ENCODE assay signal across 8 cellular contexts in the genomic region with DNA sequence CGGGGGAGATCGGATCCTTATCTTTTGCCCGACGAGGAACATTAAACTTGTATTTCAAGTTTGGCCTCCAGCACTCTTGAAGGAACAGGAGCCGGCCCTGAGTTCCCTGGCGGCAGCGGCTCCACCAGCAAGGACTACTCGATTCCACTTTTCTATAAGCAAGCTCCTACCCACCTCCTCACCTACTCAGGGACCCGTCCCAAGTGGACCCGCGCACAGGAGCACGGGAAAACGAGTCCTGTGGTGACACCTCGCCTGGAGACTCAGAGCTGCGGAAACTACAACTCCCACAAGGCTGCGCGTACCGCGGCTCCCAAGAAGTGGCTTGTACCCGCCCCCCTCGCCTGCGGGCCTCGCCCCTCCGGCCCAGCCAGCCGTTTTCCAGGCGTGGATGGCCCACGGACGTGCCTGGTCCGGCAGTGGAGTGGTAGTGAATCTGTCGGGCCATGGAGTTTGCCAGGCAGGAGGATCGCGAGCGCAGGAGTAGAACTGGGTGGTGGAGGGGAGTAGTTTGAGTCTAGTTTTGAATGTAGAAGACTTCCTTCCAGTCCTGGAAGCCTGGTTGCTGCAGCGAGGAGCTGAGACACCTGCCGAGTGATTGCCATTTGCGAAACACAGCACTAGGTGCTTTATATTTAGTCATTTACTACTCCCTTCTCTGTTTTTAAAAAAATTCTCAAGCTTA. TPM values are rescaled to one million over a fixed set of nuclear protein-coding genes. Genes with fewer than 3 reads are reported as not detected.
A peak's percentile ranks its signal among the peaks of the same experiment; 100 is the strongest.
DNase-seq lines count a peak whose midpoint lies in the region; ATAC-seq and TF ChIP-seq lines count a peak whose summit lies in the region.

Gene ACP6, minus strand, starts transcription at position 206 of the 685 bp plus-strand sequence. CDS start 476 bp downstream, outside the sequence.

- no peak for TF ChIP-seq CTCF in GM12875 (IDR thresholded peaks at IDR 0.05; ENCODE audit: borderline replicate concordance, insufficient read depth, low read depth, low read length)
- no peak for TF ChIP-seq CTCF in upper lobe of right lung (IDR thresholded peaks at IDR 0.05)

- H3K4me1 ChIP-seq in upper lobe of right lung, result peaks cover 19% of the 10 kb centered on the region

- no peaks in the 10 kb centered on the region for H3K9me3 ChIP-seq in upper lobe of right lung

- DNase-seq in NCI-H1417 treated with DMSO at 0.1 percent for 48 hours (lab: John Stamatoyannopoulos, UW) (peak; percentile 43), amniotic stem cell (lab: John Stamatoyannopoulos, UW) (peak; percentile 82), left cardiac atrium (peak; percentile 96), posterior cingulate gyrus (peak; percentile 89 to 100 (median 97)), upper lobe of right lung (peak; percentile 98)

- H3K27ac ChIP-seq in upper lobe of right lung, result peak within 1 kb of the TSS; percentile 85

- ATAC-seq in HG02798 (IDR thresholded peaks at IDR 0.05; ENCODE audit: poor library complexity, unreplicated experiment) (peak; percentile 98), left cardiac atrium (peak; percentile 99), upper lobe of right lung (peak; percentile 98)

- H3K36me3 ChIP-seq in upper lobe of right lung, result no peaks in the 10 kb centered on the region

- peak within 1 kb of the TSS; percentile 85 for H3K4me3 ChIP-seq in GM12875 (ENCODE audit: low read depth, low read length)
- H3K4me3 ChIP-seq in upper lobe of right lung, result peak within 1 kb of the TSS; percentile 92

- no peaks in the 10 kb centered on the region for H3K27me3 ChIP-seq in upper lobe of right lung

- intact Hi-C loops in T-helper 1 cell treated with Interleukin-12 subunit alpha and Interleukin-12 subunit beta and Interleukin-4 antibody, amounts not matched to agents 30 ng/mL and 1 ng/mL, for 36 hours (cut with micrococcal nuclease), result loop anchor here (1.0 to 2.0 kb wide), 6 partner anchors 22 to 175 kb away; partner anchors contain the start of gene BCL9
- intact Hi-C loops in left cardiac atrium (cut with DNase I), result no loop called here
- intact Hi-C loops in posterior cingulate gyrus (cut with DNase I), result no loop called here
- intact Hi-C loops in upper lobe of right lung (cut with DNase I), result no loop called here

RNA-seq across cellular contexts. Expression of gene ACP6, which starts in this region (rescaled TPM):
- total RNA-seq in T-helper 1 cell treated with Interleukin-12 subunit alpha and Interleukin-12 subunit beta and Interleukin-4 antibody, amounts not matched to agents 30 ng/mL and 1 ng/mL, for 36 hours, result 16.3 and 19.7 TPM in 2 replicates
- total RNA-seq in left cardiac atrium (10 to 100 TPM; 11.8 to 12.9 TPM), upper lobe of right lung (15.8 TPM)

Comparison
In these comparisons a context has a peak if more than half of its experiments do, and no peak if none do; other contexts are left out.
1. Peak in every context shown above with its lines: DNase-seq, ATAC-seq, H3K4me3 ChIP-seq and H3K27ac ChIP-seq.
2. DNase-seq: peak in every context shown above with its lines; median percentile 98 in upper lobe of right lung; 97 in posterior cingulate gyrus; 96 in left cardiac atrium; 82 in amniotic stem cell; 43 in NCI-H1417 treated with DMSO at 0.1 percent for 48 hours.